In genomic region chr3:146503459-146504202, GRCh38 we compare ENCODE assay signal across 8 cellular contexts. TPM values are rescaled to one million over a fixed set of nuclear protein-coding genes. Genes with fewer than 3 reads are reported as not detected.
A peak's percentile ranks its signal among the peaks of the same experiment; 100 is the strongest.
DNase-seq lines count a peak whose midpoint lies in the region; ATAC-seq, FAIRE-seq and TF ChIP-seq lines count a peak whose summit lies in the region.

No MANE protein-coding gene starts in this region.

- TF ChIP-seq CTCF in bronchial epithelial cell (IDR thresholded peaks at IDR 0.05; ENCODE audit: insufficient read depth, low read length, severe bottlenecking): no peak
- no peak for TF ChIP-seq CTCF in prostate gland (IDR thresholded peaks at IDR 0.05)

- TF ChIP-seq POLR2A in prostate gland (IDR thresholded peaks at IDR 0.05): no peak

- H3K9me3 ChIP-seq in MG63: no peaks in the 10 kb centered on the region
- H3K9me3 ChIP-seq in prostate gland: no peaks in the 10 kb centered on the region

- peaks cover 2% of the 10 kb centered on the region for H3K4me1 ChIP-seq in prostate gland (replicated peaks)

- H3K27me3 ChIP-seq in MG63: no peaks in the 10 kb centered on the region
- H3K27me3 ChIP-seq in bronchial epithelial cell (ENCODE audit: control insufficient read depth, insufficient read depth, low read length): no peaks in the 10 kb centered on the region
- H3K27me3 ChIP-seq in prostate gland (replicated peaks; ENCODE audit: insufficient read depth): no peaks in the 10 kb centered on the region

- 75% methylated on average over 11 of the region's 12 CpGs for WGBS in prostate gland

- in situ Hi-C loops in G401 (cut with HindIII; ENCODE audit: low sequenced_read_pairs): no loop called here

- H3K36me3 ChIP-seq in MG63 (no peaks in the 10 kb centered on the region; the same call in 1 of the 2 replicates), bronchial epithelial cell (ENCODE audit: control insufficient read depth, insufficient read depth, low read length) (no peaks in the 10 kb centered on the region), prostate gland (no peaks in the 10 kb centered on the region)

- intact Hi-C loops in prostate gland (cut with DNase I): no loop called here

- H3K27ac ChIP-seq in prostate gland: peak overlapping the region in 1 of 2 donors; percentile 55

- DNase-seq in NCI-H510A treated with DMSO at 0.1 percent for 48 hours (lab: John Stamatoyannopoulos, UW) (peak; percentile 11), NCI-H510A (lab: John Stamatoyannopoulos, UW) (no peak), MG63 (peak; percentile 89), bronchial epithelial cell (ENCODE audit: low read depth) (peak; percentile 95), prostate gland (ENCODE audit: low spot score) (peak; percentile 37), ecto neural progenitor cell (ENCODE audit: low spot score) (no peak), G401 (ENCODE audit: low spot score) (no peak)

- H3K4me3 ChIP-seq in MG63 (no peak overlapping the region), bronchial epithelial cell (ENCODE audit: low read depth, low read length) (peak overlapping the region; percentile 2), prostate gland (no peak overlapping the region)

- peak; percentile 95 for ATAC-seq in HG02588 (IDR thresholded peaks at IDR 0.05; ENCODE audit: unreplicated experiment)

- FAIRE-seq in bronchial epithelial cell (lab: Jason Lieb, UNC): peak; percentile 79

RNA-seq across cellular contexts. Expression of gene PLSCR2, which starts 34.3 kb away (rescaled TPM):
- not detected in 2 replicates for total RNA-seq in MG63 (2014; rRNA removed; shearing (Covaris generic); ENCODE audit: low replicate concordance)
- total RNA-seq in bronchial epithelial cell: 0.26 TPM in 1 of 2 replicates, not detected in the other
- under 1 TPM in 1 of 2 donors, not detected in 1; 0.51 TPM for total RNA-seq in prostate gland
- total RNA-seq in G401 (2014; rRNA removed; shearing (Covaris generic)): not detected in 2 replicates

RNA-seq across cellular contexts. Expression of gene PLSCR1, which starts 40.8 kb away (rescaled TPM):
- total RNA-seq in MG63 (2014; rRNA removed; shearing (Covaris generic); ENCODE audit: low replicate concordance): 113 and 117 TPM in 2 replicates
- total RNA-seq in bronchial epithelial cell: 23.8 and 32.1 TPM in 2 replicates
- total RNA-seq in prostate gland: 10 to 100 TPM; 35.0 to 90.1 TPM
- not detected in 2 replicates for total RNA-seq in G401 (2014; rRNA removed; shearing (Covaris generic))

Comparison
In these comparisons a context has a peak if more than half of its experiments do, and no peak if none do; other contexts are left out.
1. DNase-seq: peak in NCI-H510A treated with DMSO at 0.1 percent for 48 hours (single experiment), MG63 (single experiment), bronchial epithelial cell (single experiment) and prostate gland (single experiment); none in NCI-H510A (single experiment), ecto neural progenitor cell (single experiment) and G401 (single experiment).
2. RNA of gene PLSCR1, which starts 40.8 kb away (total RNA-seq): 113 to 117 TPM in MG63, 35.0 to 90.1 TPM in prostate gland and 23.8 to 32.1 TPM in bronchial epithelial cell; not detected in G401; every median in the first group is over 10 times any median in the second.